8 cellular contexts compared by ENCODE assay signal in the genomic region with DNA sequence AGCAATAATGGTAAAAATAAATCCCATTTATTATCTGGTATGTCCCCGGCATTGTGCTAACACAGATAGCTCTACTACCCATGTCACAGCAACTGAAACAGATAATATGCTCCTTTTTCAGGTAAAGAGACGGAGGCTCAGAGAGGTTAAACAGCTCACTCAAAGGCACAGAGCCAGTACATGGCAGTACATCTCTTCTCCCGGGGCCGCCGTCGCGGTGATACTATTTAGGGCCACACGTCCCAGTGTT. TPM values are rescaled to one million over a fixed set of nuclear protein-coding genes. Genes with fewer than 3 reads are reported as not detected.
DNase-seq lines count a peak whose midpoint lies in the region; ATAC-seq and TF ChIP-seq lines count a peak whose summit lies in the region.

No MANE protein-coding gene starts in this region.

- H3K27ac ChIP-seq in ectodermal cell (ENCODE audit: insufficient read depth, low read depth, low read length, poor library complexity, severe bottlenecking) (no peak overlapping the region), osteoblast (ENCODE audit: low read depth, low read length) (peak overlapping the region; percentile 84)

- H3K4me2 ChIP-seq in osteoblast (ENCODE audit: insufficient read depth, low read length), result peak overlapping the region; percentile 91

- peak overlapping the region; percentile 80 for H3K4me3 ChIP-seq in Jurkat, Clone E6-1 (ENCODE audit: low read length)
- H3K4me3 ChIP-seq in ectodermal cell (ENCODE audit: insufficient read depth, low read depth, low read length) (peak overlapping the region; percentile 83), osteoblast (ENCODE audit: insufficient read depth, low read length) (peak overlapping the region; percentile 89)

- H3K4me1 ChIP-seq in ectodermal cell (ENCODE audit: control insufficient read depth, insufficient read depth, low read length) (peaks cover 10% of the 10 kb centered on the region), osteoblast (ENCODE audit: insufficient read depth, low read length) (peaks cover 27% of the 10 kb centered on the region)

- peaks cover 22% of the 10 kb centered on the region for H3K79me2 ChIP-seq in osteoblast (ENCODE audit: insufficient read depth, low read length)

- DNase-seq in Jurkat, Clone E6-1 (ENCODE audit: low read depth, low spot score), result no peak
- DNase-seq in osteoblast (ENCODE audit: insufficient read length, low spot score, missing footprints), result no peak
- DNase-seq in DMS 273 (lab: John Stamatoyannopoulos, UW; ENCODE audit: unreplicated experiment), result no peak
- DNase-seq in HT-29 (ENCODE audit: low spot score), result no peak
- no peak for DNase-seq in GF-D8 (lab: John Stamatoyannopoulos, UW)

- H3K27me3 ChIP-seq in ectodermal cell (ENCODE audit: control insufficient read depth, insufficient read depth, low read length, poor library complexity, severe bottlenecking) (peaks cover 19% of the 10 kb centered on the region), osteoblast (ENCODE audit: insufficient read depth, low read length) (no peaks in the 10 kb centered on the region)

- H3K36me3 ChIP-seq in ectodermal cell (ENCODE audit: control insufficient read depth, insufficient read depth, low read length), result no peaks in the 10 kb centered on the region
- no peaks in the 10 kb centered on the region for H3K36me3 ChIP-seq in osteoblast (ENCODE audit: insufficient read depth, low read length)

- no peak for TF ChIP-seq CTCF in osteoblast (IDR thresholded peaks at IDR 0.05; ENCODE audit: extremely low read depth, low read depth, low read length)

- H4K20me1 ChIP-seq in osteoblast (ENCODE audit: insufficient read depth, low read length), result peaks cover 10% of the 10 kb centered on the region

- 17 to 21% methylated on average over 8 of the region's 8 CpGs for WGBS in ectodermal cell, 2 experiments

- ATAC-seq in GM19372 (IDR thresholded peaks at IDR 0.05; ENCODE audit: low read depth, unreplicated experiment) (peak; percentile 4), HG03565 (IDR thresholded peaks at IDR 0.05; ENCODE audit: unreplicated experiment) (no peak)

- peak overlapping the region; percentile 99 for H2AFZ ChIP-seq in osteoblast (ENCODE audit: low read length)

- H3K9me3 ChIP-seq in ectodermal cell (ENCODE audit: control insufficient read depth, low read length) (no peaks in the 10 kb centered on the region), osteoblast (ENCODE audit: low read depth, low read length) (no peaks in the 10 kb centered on the region)

RNA-seq across cellular contexts. Expression of a gene that starts 0.7 kb away (rescaled TPM):
- 23.3 TPM for polyA plus RNA-seq in Jurkat, Clone E6-1 (2012; ENCODE audit: insufficient read depth, insufficient read length)
- 8.4 TPM for polyA plus RNA-seq in ectodermal cell (2013, experiment 1 of 4)
- 5.6 TPM for polyA plus RNA-seq in ectodermal cell (2013, experiment 2 of 4)
- 6.3 TPM for polyA plus RNA-seq in ectodermal cell (2013, experiment 3 of 4)
- polyA plus RNA-seq in ectodermal cell (2013, experiment 4 of 4), result 4.6 TPM
- 18.9 and 26.8 TPM in 2 replicates for total RNA-seq in osteoblast
- 9.7 and 20.7 TPM in 2 replicates for total RNA-seq in HT-29 (2014; rRNA removed; shearing (Covaris generic))
